Comparison of ENCODE assay signal across 19 cellular contexts in the genomic region with DNA sequence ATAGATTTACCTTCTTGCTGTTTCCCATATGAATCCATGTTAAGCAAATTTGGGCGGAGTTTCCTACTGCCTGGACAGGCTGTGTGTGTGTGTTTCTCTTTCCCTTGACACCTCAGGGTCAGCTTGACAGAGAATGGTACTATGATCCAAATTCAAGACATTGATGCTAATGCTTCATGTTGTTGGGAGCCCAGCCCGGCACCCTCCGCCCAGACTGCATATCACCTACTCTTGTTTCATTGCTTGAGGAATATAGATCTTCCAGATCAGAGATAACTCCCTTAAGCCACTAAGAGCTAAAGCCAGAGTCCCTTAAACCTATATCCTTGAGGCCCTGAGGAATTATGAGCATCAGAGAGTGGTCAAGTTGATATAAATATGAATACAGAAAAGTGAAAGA.
"Had no signal": no experiment of that assay in that cellular context is flagged by ENCODE, and none has a peak within 500 bp of the region (broad histone marks: within the 10 kb centered on the region; RNA-seq: fewer than 3 reads in every experiment).

No MANE protein-coding gene starts in this region.

- H3K27me3 ChIP-seq: breast epithelium, heart right ventricle, thyroid gland had no signal

- ATAC-seq: activated CD8-positive, alpha-beta T cell treated with anti-CD3 and anti-CD28 coated beads, Interleukin-2, amount 10 ng/mL, durations not matched to agents 7 days and 5 days; activated T-helper 17 cell treated with anti-CD3 and anti-CD28 coated beads, Interleukin-2, amount 50 U/mL, for 72 hours; heart right ventricle; left cardiac atrium; T-cell had no signal

- H3K27ac ChIP-seq: epithelial cell of prostate, WERI-Rb-1 had no signal

- H3K36me3 ChIP-seq: breast epithelium, heart right ventricle, thyroid gland, WERI-Rb-1 had no signal

- DNase-seq: activated CD4-positive, alpha-beta T cell treated with anti-CD3 and anti-CD28 coated beads for 1 hour; activated CD4-positive, alpha-beta T cell treated with anti-CD3 and anti-CD28 coated beads, Interleukin-2, amount 50 U/mL, for 1 hour; activated CD8-positive, alpha-beta T cell treated with anti-CD3 and anti-CD28 coated beads, Interleukin-2, amount 10 ng/mL, durations not matched to agents 7 days and 5 days; activated naive CD8-positive, alpha-beta T cell treated with anti-CD3 and anti-CD28 coated beads for 36 hours; cortex of kidney; heart right ventricle; islet precursor cell; left cardiac atrium; naive B cell; nucleus accumbens; retina; stimulated activated CD4-positive, alpha-beta T cell treated with anti-CD3 and anti-CD28 coated beads, Interleukin-12 subunit alpha, Interleukin-12 subunit beta, amount 100 ng/mL, for 4 hours; substantia nigra; T-cell; thyroid gland; WERI-Rb-1 had no signal

- H3K9me3 ChIP-seq: breast epithelium, heart right ventricle, thyroid gland had no signal

- H3K4me3 ChIP-seq: heart right ventricle, thyroid gland had no signal
